Comparison of ENCODE assay signal across 16 cellular contexts in the genomic region with DNA sequence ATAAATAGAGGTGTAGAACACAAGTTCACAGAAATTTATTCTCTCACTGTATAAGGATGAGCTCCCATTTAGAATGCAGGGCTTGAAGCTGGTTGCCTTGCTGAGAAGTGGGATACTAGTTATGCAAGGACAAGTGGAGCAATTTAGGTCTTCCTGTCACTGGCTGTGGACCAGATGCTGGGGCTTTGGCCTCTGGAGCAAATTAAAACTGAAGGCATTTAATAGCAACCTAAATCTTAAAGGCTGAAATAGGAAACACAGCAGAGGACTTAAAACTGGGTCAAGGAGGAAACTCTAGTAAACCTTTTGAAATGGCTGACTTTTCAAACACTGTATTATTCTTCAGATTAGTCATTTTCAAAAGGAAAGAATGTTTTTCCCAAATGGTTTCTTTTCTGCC.
DNase-seq lines count a peak whose midpoint lies in the region; ATAC-seq, FAIRE-seq and TF ChIP-seq lines count a peak whose summit lies in the region.
"Had no signal": no experiment of that assay in that cellular context is flagged by ENCODE, and none has a peak within 500 bp of the region (broad histone marks: within the 10 kb centered on the region; RNA-seq: fewer than 3 reads in every experiment).

No MANE protein-coding gene starts in this region.

- TF ChIP-seq RAD21 in A549 (conservative IDR thresholded peaks at IDR 0.05 in 1 of 2, IDR thresholded peaks at IDR 0.05 in 1 of 2), result no peak

- H3K27me3 ChIP-seq in adrenal gland, result no peaks in the 10 kb centered on the region
- H3K27me3 ChIP-seq in osteoblast (ENCODE audit: insufficient read depth, low read length), result no peaks in the 10 kb centered on the region
- H3K27me3 ChIP-seq in Caco-2 (replicated peaks; ENCODE audit: control insufficient read depth, insufficient read depth, low read length), result no peaks in the 10 kb centered on the region

- H3K36me3 ChIP-seq in adrenal gland (replicated peaks in 1 of 2) (no peaks in the 10 kb centered on the region), osteoblast (ENCODE audit: insufficient read depth, low read length) (no peaks in the 10 kb centered on the region), Caco-2 (ENCODE audit: control insufficient read depth, insufficient read depth, low read length) (no peaks in the 10 kb centered on the region)

- no peaks in the 10 kb centered on the region for H4K20me1 ChIP-seq in osteoblast (ENCODE audit: insufficient read depth, low read length)

- no peaks in the 10 kb centered on the region for H3K36me3 Mint-ChIP-seq in Caco-2 (ENCODE audit: insufficient read depth, unreplicated experiment)

- no peaks in the 10 kb centered on the region for H3K9me3 Mint-ChIP-seq in Caco-2 (ENCODE audit: unreplicated experiment)
- H3K9me3 Mint-ChIP-seq: CD4-positive, alpha-beta T cell had no signal

- peak overlapping the region; percentile 60 to 71 for H3K27ac ChIP-seq in A549
- H3K27ac ChIP-seq in adrenal gland, result peak overlapping the region in 3 of 5 donors; percentile 54 to 76 (median 54)
- no peak overlapping the region for H3K27ac ChIP-seq in osteoblast (ENCODE audit: low read depth, low read length)
- H3K27ac ChIP-seq: C4-2B had no signal

- peak overlapping the region; percentile 15 for H2AFZ ChIP-seq in osteoblast (ENCODE audit: low read length)

- no peak for TF ChIP-seq CTCF in A549 (IDR thresholded peaks at IDR 0.05)
- TF ChIP-seq CTCF in adrenal gland (IDR thresholded peaks at IDR 0.05), result no peak
- no peak for TF ChIP-seq CTCF in osteoblast (IDR thresholded peaks at IDR 0.05; ENCODE audit: extremely low read depth, low read depth, low read length)
- TF ChIP-seq CTCF in Caco-2 (IDR thresholded peaks at IDR 0.05; ENCODE audit: insufficient read depth in 1 of 2, low read depth in 1 of 2, low read length in 1 of 2, severe bottlenecking in 1 of 2, unreplicated experiment in 1 of 2), result no peak

- BruUV-seq in Caco-2 (replicated peaks; lab: Mats Ljungman, UMichigan), result no TSS peak

- no peaks in the 10 kb centered on the region for H3K79me2 ChIP-seq in osteoblast (ENCODE audit: insufficient read depth, low read length)

- TF ChIP-seq POLR2A in A549 (IDR thresholded peaks at IDR 0.05; ENCODE audit: low read length) (no peak), adrenal gland (IDR thresholded peaks at IDR 0.05) (no peak)

- TF ChIP-seq EP300 in A549 (IDR thresholded peaks at IDR 0.05), result no peak

- intact Hi-C loops in adrenal gland (cut with DNase I) (no loop called here), Caco-2 (cut with micrococcal nuclease; ENCODE audit: unreplicated experiment) (no loop called here), head of caudate nucleus (cut with DNase I) (no loop called here)

- CTCF ChIA-PET in A549 (lab: Yijun Ruan, JAX), result interaction anchor here (0.8 to 2.7 kb wide), 11 partner anchors 8 to 178 kb away, joined by 3 to 14 read pairs (median 6); no protein-coding TSS in a partner anchor
- CTCF ChIA-PET in Caco-2 (lab: Charles Lee), result interaction anchor here (0.9 kb wide), 1 partner anchor 8 kb away, joined by 3 read pairs; no protein-coding TSS in a partner anchor

- FAIRE-seq in A549 (lab: Jason Lieb, UNC), result peak; percentile 39
- FAIRE-seq: GM12892, K562 had no signal

- H3K4me1 ChIP-seq in A549 (peaks cover 34% of the 10 kb centered on the region), adrenal gland (replicated peaks in 1 of 2) (peaks cover 10 to 13% of the 10 kb centered on the region in 2 donors), osteoblast (ENCODE audit: insufficient read depth, low read length) (no peaks in the 10 kb centered on the region), Caco-2 (no peaks in the 10 kb centered on the region; the same call in 1 of the 2 replicates)

- peaks cover 10% of the 10 kb centered on the region; the same call in 2 of the 3 replicates for H3K9me3 ChIP-seq in A549
- H3K9me3 ChIP-seq in adrenal gland (replicated peaks in 1 of 3), result no peaks in the 10 kb centered on the region
- H3K9me3 ChIP-seq in osteoblast (ENCODE audit: low read depth, low read length), result peaks cover 2% of the 10 kb centered on the region
- no peaks in the 10 kb centered on the region for H3K9me3 ChIP-seq in Caco-2

- H3K4me3 ChIP-seq in A549 (no peak overlapping the region), adrenal gland (no peak overlapping the region), osteoblast (ENCODE audit: insufficient read depth, low read length) (no peak overlapping the region), Caco-2 (ENCODE audit: low read depth, low read length) (no peak overlapping the region)
- H3K4me3 ChIP-seq: K562 had no signal

- H3K4me1 Mint-ChIP-seq in Caco-2 (ENCODE audit: low read depth, unreplicated experiment), result no peaks in the 10 kb centered on the region

- POLR2A ChIA-PET in A549 (lab: Yijun Ruan, JAX), result interaction anchor here (1.0 kb wide), 1 partner anchor 67 kb away, joined by 3 read pairs; no protein-coding TSS in a partner anchor
- POLR2A ChIA-PET in Caco-2 (lab: Charles Lee), result no interaction called here

- no peak for ATAC-seq in A549
- ATAC-seq: K562 had no signal

- H3K4me3 Mint-ChIP-seq in Caco-2 (ENCODE audit: unreplicated experiment), result no peak overlapping the region
- H3K4me3 Mint-ChIP-seq: CD4-positive, alpha-beta T cell; H9 had no signal

- no peak overlapping the region for H3K27ac Mint-ChIP-seq in Caco-2 (ENCODE audit: unreplicated experiment)
- H3K27ac Mint-ChIP-seq: CD4-positive, alpha-beta T cell; H9 had no signal

- H3K4me2 ChIP-seq in A549, result peak overlapping the region; percentile 7; the same call in 2 of the 3 replicates
- no peak overlapping the region for H3K4me2 ChIP-seq in osteoblast (ENCODE audit: insufficient read depth, low read length)

- DNase-seq in A549 (ENCODE audit: low read depth in 1 of 2, low spot score in 1 of 2), result no peak
- peak in 4 of 7 donors; percentile 27 to 71 (median 34) for DNase-seq in adrenal gland
- DNase-seq in fibroblast of gingiva (ENCODE audit: low read depth), result peak; percentile 50
- DNase-seq in osteoblast (ENCODE audit: insufficient read length, low spot score, missing footprints), result no peak
- DNase-seq in activated T-cell treated with anti-CD3 and anti-CD28 coated beads, Interleukin-2, amount 50 U/mL, for 48 hours, result no peak
- DNase-seq in Caco-2, result no peak
- no peak for DNase-seq in head of caudate nucleus
- DNase-seq: CD4-positive, alpha-beta T cell; DMS153; DMS79; GDM1; H9; IMR-90 had no signal

- H3K27me3 Mint-ChIP-seq in Caco-2 (ENCODE audit: insufficient read depth, unreplicated experiment), result no peaks in the 10 kb centered on the region
- H3K27me3 Mint-ChIP-seq: CD4-positive, alpha-beta T cell had no signal

TF ChIP-seq in A549, 52 proteins besides CTCF, POLR2A, EP300 and RAD21:
- TF ChIP-seq TP53 (CRISPR knock-in tag; IDR thresholded peaks at IDR 0.05) (no peak), RCOR1 (IDR thresholded peaks at IDR 0.05; ENCODE audit: low read depth, low read length) (no peak), RNF2 (IDR thresholded peaks at IDR 0.05; ENCODE audit: borderline replicate concordance, low read depth) (no peak), SREBF2 (IDR thresholded peaks at IDR 0.05) (no peak), HDAC2 (IDR thresholded peaks at IDR 0.05) (no peak)
- TF ChIP-seq, protein P1, sequence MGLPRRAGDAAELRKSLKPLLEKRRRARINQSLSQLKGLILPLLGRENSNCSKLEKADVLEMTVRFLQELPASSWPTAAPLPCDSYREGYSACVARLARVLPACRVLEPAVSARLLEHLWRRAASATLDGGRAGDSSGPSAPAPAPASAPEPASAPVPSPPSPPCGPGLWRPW (IDR thresholded peaks at IDR 0.05), result no peak
- TF ChIP-seq, protein P2, sequence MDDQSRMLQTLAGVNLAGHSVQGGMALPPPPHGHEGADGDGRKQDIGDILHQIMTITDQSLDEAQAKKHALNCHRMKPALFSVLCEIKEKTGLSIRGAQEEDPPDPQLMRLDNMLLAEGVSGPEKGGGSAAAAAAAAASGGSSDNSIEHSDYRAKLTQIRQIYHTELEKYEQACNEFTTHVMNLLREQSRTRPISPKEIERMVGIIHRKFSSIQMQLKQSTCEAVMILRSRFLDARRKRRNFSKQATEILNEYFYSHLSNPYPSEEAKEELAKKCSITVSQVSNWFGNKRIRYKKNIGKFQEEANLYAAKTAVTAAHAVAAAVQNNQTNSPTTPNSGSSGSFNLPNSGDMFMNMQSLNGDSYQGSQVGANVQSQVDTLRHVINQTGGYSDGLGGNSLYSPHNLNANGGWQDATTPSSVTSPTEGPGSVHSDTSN (IDR thresholded peaks at IDR 0.05), result no peak

Comparison
In these comparisons a context has a peak if more than half of its experiments do, and no peak if none do; other contexts are left out.
1. DNase-seq: peak in adrenal gland (4 of 7) and fibroblast of gingiva (single experiment); none in A549 (0 of 2), osteoblast (single experiment), activated T-cell treated with anti-CD3 and anti-CD28 coated beads, Interleukin-2, amount 50 U/mL, for 48 hours (0 of 2), Caco-2 (0 of 2) and head of caudate nucleus (0 of 42).